12 cellular contexts compared by ENCODE assay signal in the genomic region with DNA sequence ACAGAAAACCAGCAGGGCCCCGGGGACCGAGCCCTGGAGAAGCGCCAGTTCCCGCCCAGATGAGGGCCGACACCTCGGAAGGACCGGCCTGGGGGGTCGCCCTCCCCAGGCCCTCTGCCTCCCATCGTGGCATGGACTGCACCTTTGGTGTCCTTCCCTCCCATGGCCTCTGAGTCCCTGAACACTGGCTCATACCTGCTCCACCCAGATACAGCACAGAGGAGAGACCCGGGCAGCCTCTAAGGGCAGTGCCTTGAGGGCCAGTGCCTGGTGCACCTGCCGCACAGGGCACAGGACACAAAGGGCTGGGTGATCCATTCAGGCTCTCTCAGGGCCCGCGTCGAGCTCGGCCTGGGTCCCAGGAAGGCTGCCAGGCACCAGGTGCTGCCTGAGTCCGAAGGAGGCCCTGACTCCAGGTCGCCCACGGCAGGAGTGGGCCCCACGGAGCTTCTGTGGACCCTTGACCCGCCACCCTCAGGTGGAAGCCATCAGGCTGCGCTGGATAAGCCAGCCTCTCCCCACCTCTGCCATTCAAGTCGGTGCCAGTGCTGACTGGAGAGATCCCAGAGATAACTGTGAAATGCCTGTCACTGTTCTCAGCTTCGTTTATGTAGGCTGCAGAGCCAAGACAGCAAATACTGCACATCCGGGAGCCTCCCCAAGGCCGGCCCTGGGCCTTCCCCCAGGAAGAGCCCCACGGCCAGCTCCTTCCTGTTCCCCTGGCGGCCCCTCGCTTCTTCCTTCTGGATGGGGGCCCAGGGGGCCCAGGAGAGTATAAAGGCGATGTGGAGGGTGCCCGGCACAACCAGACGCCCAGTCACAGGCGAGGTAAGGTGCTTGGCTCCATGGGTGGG. TPM values are rescaled to one million over a fixed set of nuclear protein-coding genes. Genes with fewer than 3 reads are reported as not detected.
A peak's percentile ranks its signal among the peaks of the same experiment; 100 is the strongest.
DNase-seq lines count a peak whose midpoint lies in the region; ATAC-seq, FAIRE-seq and TF ChIP-seq lines count a peak whose summit lies in the region.
"Had no signal": no experiment of that assay in that cellular context is flagged by ENCODE, and none has a peak within 500 bp of the region (broad histone marks: within the 10 kb centered on the region; RNA-seq: fewer than 3 reads in every experiment).

A gene with protein sequence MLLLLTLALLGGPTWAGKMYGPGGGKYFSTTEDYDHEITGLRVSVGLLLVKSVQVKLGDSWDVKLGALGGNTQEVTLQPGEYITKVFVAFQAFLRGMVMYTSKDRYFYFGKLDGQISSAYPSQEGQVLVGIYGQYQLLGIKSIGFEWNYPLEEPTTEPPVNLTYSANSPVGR (plus strand): TSS at position 803 of the 854 bp plus-strand sequence. CDS start 139 bp downstream, outside the sequence.

- peaks cover 12% of the 10 kb centered on the region for H3K36me3 Mint-ChIP-seq in dendritic cell treated with granulocyte-macrophage colony-stimulating factor and Interleukin-4, amounts not matched to agents 40 ng/mL and 50 ng/mL, for 4 days (ENCODE audit: low read depth)
- no peaks in the 10 kb centered on the region for H3K36me3 Mint-ChIP-seq in progenitor cell of endocrine pancreas (ENCODE audit: insufficient read depth)

- ATAC-seq in Panc1 (peak; percentile 81), GM21390 (IDR thresholded peaks at IDR 0.05; ENCODE audit: unreplicated experiment) (no peak)

- DNase-seq in GF-D8 (lab: John Stamatoyannopoulos, UW) = peak; percentile 21
- DNase-seq in Panc1 (ENCODE audit: low read depth, low spot score) = no peak
- no peak for DNase-seq in kidney
- no peak for DNase-seq in progenitor cell of endocrine pancreas (ENCODE audit: low spot score, unreplicated experiment)
- no peak for DNase-seq in ACHN
- DNase-seq: DMS153, NCI-H2081 treated with DMSO at 0.1 percent for 48 hours, retina had no signal

- H3K27me3 ChIP-seq in Panc1 (ENCODE audit: control insufficient read depth, insufficient read depth, low read length) (no peaks in the 10 kb centered on the region), skeletal muscle satellite cell (ENCODE audit: control insufficient read depth, insufficient read depth, low read length) (peaks cover 46% of the 10 kb centered on the region)

- intact Hi-C loops in Panc1 (cut with micrococcal nuclease; ENCODE audit: unreplicated experiment) = no loop called here
- intact Hi-C loops in dendritic cell treated with granulocyte-macrophage colony-stimulating factor and Interleukin-4, amounts not matched to agents 40 ng/mL and 50 ng/mL, for 4 days (cut with micrococcal nuclease) = no loop called here
- intact Hi-C loops in kidney (cut with DNase I) = no loop called here

- no peak within 1 kb of the TSS for H3K4me3 ChIP-seq in Panc1 (ENCODE audit: low read depth in 2 of 2, low read length in 2 of 2)
- no peak within 1 kb of the TSS for H3K4me3 ChIP-seq in skeletal muscle satellite cell (ENCODE audit: low read length)
- no peak within 1 kb of the TSS for H3K4me3 ChIP-seq in kidney (ENCODE audit: low read length in 2 of 2)

- no TSS peak for BruUV-seq in Panc1 (replicated peaks; lab: Mats Ljungman, UMichigan)

- H3K9me3 ChIP-seq in Panc1 (ENCODE audit: control insufficient read depth, insufficient read depth, low read depth, low read length) (no peaks in the 10 kb centered on the region), skeletal muscle satellite cell (replicated peaks; ENCODE audit: low read length) (no peaks in the 10 kb centered on the region), kidney (ENCODE audit: control insufficient read depth in 1 of 2, low read length in 2 of 2) (no peaks in the 10 kb centered on the region)

- peaks cover 23% of the 10 kb centered on the region for H3K4me1 Mint-ChIP-seq in dendritic cell treated with granulocyte-macrophage colony-stimulating factor and Interleukin-4, amounts not matched to agents 40 ng/mL and 50 ng/mL, for 4 days (ENCODE audit: low read depth)
- H3K4me1 Mint-ChIP-seq in progenitor cell of endocrine pancreas (ENCODE audit: low read depth) = no peaks in the 10 kb centered on the region

- CTCF ChIA-PET in Panc1 (lab: Charles Lee) = no interaction called here

- FAIRE-seq in kidney (lab: Jason Lieb, UNC) = no peak
- FAIRE-seq: colon had no signal

- peak within 1 kb of the TSS; percentile 69 for H3K4me3 Mint-ChIP-seq in dendritic cell treated with granulocyte-macrophage colony-stimulating factor and Interleukin-4, amounts not matched to agents 40 ng/mL and 50 ng/mL, for 4 days
- H3K4me3 Mint-ChIP-seq in progenitor cell of endocrine pancreas (ENCODE audit: low read depth) = no peak within 1 kb of the TSS

- H3K27me3 Mint-ChIP-seq in dendritic cell treated with granulocyte-macrophage colony-stimulating factor and Interleukin-4, amounts not matched to agents 40 ng/mL and 50 ng/mL, for 4 days = peaks cover 12% of the 10 kb centered on the region
- peaks cover 4% of the 10 kb centered on the region for H3K27me3 Mint-ChIP-seq in progenitor cell of endocrine pancreas

- H3K4me1 ChIP-seq in Panc1 (ENCODE audit: control insufficient read depth, insufficient read depth, low read length) (peaks cover 17% of the 10 kb centered on the region), skeletal muscle satellite cell (ENCODE audit: control insufficient read depth, insufficient read depth, low read length) (no peaks in the 10 kb centered on the region), kidney (ENCODE audit: control insufficient read depth in 1 of 2, insufficient read depth in 1 of 2, low read depth in 1 of 2, low read length in 2 of 2) (no peaks in the 10 kb centered on the region)

- H3K27ac ChIP-seq in Panc1 (ENCODE audit: low read length) = peak within 1 kb of the TSS; percentile 81
- no peak within 1 kb of the TSS for H3K27ac ChIP-seq in kidney (ENCODE audit: low read depth in 2 of 2, low read length in 2 of 2)

- TF ChIP-seq CTCF in Panc1 (IDR thresholded peaks at IDR 0.05) (no peak), kidney (IDR thresholded peaks at IDR 0.05; ENCODE audit: borderline replicate concordance, extremely low read depth, insufficient read depth) (no peak), progenitor cell of endocrine pancreas (IDR thresholded peaks at IDR 0.05; ENCODE audit: unreplicated experiment) (no peak)

- H3K4me2 ChIP-seq in skeletal muscle satellite cell (ENCODE audit: low read length) = peak within 1 kb of the TSS; percentile 11

- peak within 1 kb of the TSS; percentile 80 for H3K27ac Mint-ChIP-seq in dendritic cell treated with granulocyte-macrophage colony-stimulating factor and Interleukin-4, amounts not matched to agents 40 ng/mL and 50 ng/mL, for 4 days
- no peak within 1 kb of the TSS for H3K27ac Mint-ChIP-seq in progenitor cell of endocrine pancreas

- POLR2A ChIA-PET in Panc1 (lab: Charles Lee) = no interaction called here

- H3K36me3 ChIP-seq in Panc1 (ENCODE audit: control insufficient read depth, insufficient read depth, low read length) (no peaks in the 10 kb centered on the region), skeletal muscle satellite cell (ENCODE audit: insufficient read depth, low read length) (no peaks in the 10 kb centered on the region), kidney (ENCODE audit: control insufficient read depth in 1 of 2, insufficient read depth in 2 of 2, low read length in 2 of 2) (no peaks in the 10 kb centered on the region)

- no peaks in the 10 kb centered on the region for H3K9me3 Mint-ChIP-seq in dendritic cell treated with granulocyte-macrophage colony-stimulating factor and Interleukin-4, amounts not matched to agents 40 ng/mL and 50 ng/mL, for 4 days
- H3K9me3 Mint-ChIP-seq in progenitor cell of endocrine pancreas (ENCODE audit: low read depth) = no peaks in the 10 kb centered on the region

- no peak within 1 kb of the TSS for H3K9ac ChIP-seq in skeletal muscle satellite cell (ENCODE audit: low read depth, low read length)
- no peak within 1 kb of the TSS for H3K9ac ChIP-seq in kidney (ENCODE audit: low read length in 2 of 2)

- in situ Hi-C loops in Panc1 (cut with HindIII; ENCODE audit: low pct_unique_long_range_greater_than_20kb, low sequenced_read_pairs) (no loop called here), ACHN (cut with HindIII; ENCODE audit: low pct_ligation_motif_present, low pct_unique_long_range_greater_than_20kb, low sequenced_read_pairs) (no loop called here)

RNA-seq across cellular contexts. Expression of the gene that starts here (rescaled TPM):
- total RNA-seq in Panc1 (2021; ENCODE audit: unreplicated experiment) (9.1 TPM), kidney (0.98 TPM), progenitor cell of endocrine pancreas (not detected in 2 replicates)
- 8.3 TPM for polyA plus RNA-seq in Panc1 (2012; ENCODE audit: insufficient read length)
- total RNA-seq in skeletal muscle satellite cell (2012; rRNA removed) = 3.1 and 5.6 TPM in 2 replicates
- polyA plus RNA-seq in kidney (ENCODE audit: insufficient read depth, low read depth, low replicate concordance) = 0.69 TPM
